Comparison of ENCODE assay signal across 2 cellular contexts in the genomic region with DNA sequence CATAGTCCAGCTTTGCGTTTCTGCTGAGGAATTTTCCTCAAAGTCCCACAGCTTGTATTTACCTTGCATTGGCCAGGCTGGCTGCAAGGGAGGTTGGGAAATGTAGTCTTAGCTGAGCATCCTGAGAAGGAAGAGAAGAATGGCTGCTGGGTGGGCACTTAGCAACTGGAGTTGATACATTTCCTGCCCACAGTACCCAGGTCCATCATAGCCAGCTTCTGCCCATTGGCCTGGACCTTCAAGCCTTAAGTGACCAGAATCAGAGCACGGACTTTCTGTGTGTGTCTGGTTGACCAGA.
TF ChIP-seq lines count a peak whose summit lies in the region.

No MANE protein-coding gene starts in this region.

TF ChIP-seq in HEK293, 187 proteins besides CTCF, POLR2A, EP300 and RAD21:
- TF ChIP-seq ZNF121 (tag by site-specific recombination; IDR thresholded peaks at IDR 0.05) (no peak), ZNF335 (tag by site-specific recombination; conservative IDR thresholded peaks at IDR 0.05) (0 out of 2 replicates have a peak, but pooled peaks have one; percentile 71), ZNF169 (tag by site-specific recombination; IDR thresholded peaks at IDR 0.05) (no peak), ZBTB17 (tag by site-specific recombination; IDR thresholded peaks at IDR 0.05) (peak; percentile 68)
- TF ChIP-seq, protein P1, sequence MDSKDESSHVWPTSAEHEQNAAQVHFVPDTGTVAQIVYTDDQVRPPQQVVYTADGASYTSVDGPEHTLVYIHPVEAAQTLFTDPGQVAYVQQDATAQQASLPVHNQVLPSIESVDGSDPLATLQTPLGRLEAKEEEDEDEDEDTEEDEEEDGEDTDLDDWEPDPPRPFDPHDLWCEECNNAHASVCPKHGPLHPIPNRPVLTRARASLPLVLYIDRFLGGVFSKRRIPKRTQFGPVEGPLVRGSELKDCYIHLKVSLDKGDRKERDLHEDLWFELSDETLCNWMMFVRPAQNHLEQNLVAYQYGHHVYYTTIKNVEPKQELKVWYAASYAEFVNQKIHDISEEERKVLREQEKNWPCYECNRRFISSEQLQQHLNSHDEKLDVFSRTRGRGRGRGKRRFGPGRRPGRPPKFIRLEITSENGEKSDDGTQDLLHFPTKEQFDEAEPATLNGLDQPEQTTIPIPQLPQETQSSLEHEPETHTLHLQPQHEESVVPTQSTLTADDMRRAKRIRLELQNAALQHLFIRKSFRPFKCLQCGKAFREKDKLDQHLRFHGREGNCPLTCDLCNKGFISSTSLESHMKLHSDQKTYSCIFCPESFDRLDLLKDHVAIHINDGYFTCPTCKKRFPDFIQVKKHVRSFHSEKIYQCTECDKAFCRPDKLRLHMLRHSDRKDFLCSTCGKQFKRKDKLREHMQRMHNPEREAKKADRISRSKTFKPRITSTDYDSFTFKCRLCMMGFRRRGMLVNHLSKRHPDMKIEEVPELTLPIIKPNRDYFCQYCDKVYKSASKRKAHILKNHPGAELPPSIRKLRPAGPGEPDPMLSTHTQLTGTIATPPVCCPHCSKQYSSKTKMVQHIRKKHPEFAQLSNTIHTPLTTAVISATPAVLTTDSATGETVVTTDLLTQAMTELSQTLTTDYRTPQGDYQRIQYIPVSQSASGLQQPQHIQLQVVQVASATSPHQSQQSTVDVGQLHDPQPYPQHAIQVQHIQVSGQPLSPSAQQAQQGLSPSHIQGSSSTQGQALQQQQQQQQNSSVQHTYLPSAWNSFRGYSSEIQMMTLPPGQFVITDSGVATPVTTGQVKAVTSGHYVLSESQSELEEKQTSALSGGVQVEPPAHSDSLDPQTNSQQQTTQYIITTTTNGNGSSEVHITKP (tag by site-specific recombination; IDR thresholded peaks at IDR 0.05): no peak
- TF ChIP-seq, protein P2, sequence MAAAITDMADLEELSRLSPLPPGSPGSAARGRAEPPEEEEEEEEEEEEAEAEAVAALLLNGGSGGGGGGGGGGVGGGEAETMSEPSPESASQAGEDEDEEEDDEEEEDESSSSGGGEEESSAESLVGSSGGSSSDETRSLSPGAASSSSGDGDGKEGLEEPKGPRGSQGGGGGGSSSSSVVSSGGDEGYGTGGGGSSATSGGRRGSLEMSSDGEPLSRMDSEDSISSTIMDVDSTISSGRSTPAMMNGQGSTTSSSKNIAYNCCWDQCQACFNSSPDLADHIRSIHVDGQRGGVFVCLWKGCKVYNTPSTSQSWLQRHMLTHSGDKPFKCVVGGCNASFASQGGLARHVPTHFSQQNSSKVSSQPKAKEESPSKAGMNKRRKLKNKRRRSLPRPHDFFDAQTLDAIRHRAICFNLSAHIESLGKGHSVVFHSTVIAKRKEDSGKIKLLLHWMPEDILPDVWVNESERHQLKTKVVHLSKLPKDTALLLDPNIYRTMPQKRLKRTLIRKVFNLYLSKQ (tag by site-specific recombination; IDR thresholded peaks at IDR 0.05; ENCODE audit: borderline replicate concordance): no peak

TF ChIP-seq in H1, 55 proteins besides CTCF, POLR2A, EP300 and RAD21:
- peak; percentile 68; the same call in 1 of the 2 replicates for TF ChIP-seq YY1 (IDR thresholded peaks at IDR 0.05; ENCODE audit: low read depth, low read length)
- no peak for TF ChIP-seq POLR2AphosphoS5 (IDR thresholded peaks at IDR 0.05; ENCODE audit: low read depth, low read length)
- TF ChIP-seq SIX5 (IDR thresholded peaks at IDR 0.05; ENCODE audit: low read depth, low read length): peak; percentile 23; the same call in 1 of the 2 replicates
- TF ChIP-seq RXRA (IDR thresholded peaks at IDR 0.05; ENCODE audit: insufficient read depth, low read depth, low read length): no peak
